In genomic region chr22:19518568-19519030, GRCh38 we compare ENCODE assay signal across 21 cellular contexts. TPM values are rescaled to one million over a fixed set of nuclear protein-coding genes. Genes with fewer than 3 reads are reported as not detected.
"Had no signal": no experiment of that assay in that cellular context is flagged by ENCODE, and none has a peak within 500 bp of the region (broad histone marks: within the 10 kb centered on the region; RNA-seq: fewer than 3 reads in every experiment).

No MANE protein-coding gene starts in this region.

- H3K9me3 ChIP-seq: body of pancreas, lower lobe of right lung, mucosa of descending colon, neutrophil, right lobe of liver had no signal

- H3K27ac Mint-ChIP-seq: activated CD4-positive, alpha-beta memory T cell treated with anti-CD3 and anti-CD28 coated beads, Interleukin-2, amount 10 ng/mL, durations not matched to agents 7 days and 5 days; naive B cell; stimulated activated effector memory CD8-positive, alpha-beta T cell treated with anti-CD3 and anti-CD28 coated beads, Interleukin-12 subunit alpha, Interleukin-12 subunit beta, amount 100 ng/mL, for 72 hours had no signal

- H3K27me3 ChIP-seq: body of pancreas had no signal

- H3K79me2 ChIP-seq: parathyroid adenoma had no signal

- H3K4me3 Mint-ChIP-seq: activated CD4-positive, alpha-beta memory T cell treated with anti-CD3 and anti-CD28 coated beads, Interleukin-2, amount 10 ng/mL, durations not matched to agents 7 days and 5 days; naive B cell; stimulated activated effector memory CD8-positive, alpha-beta T cell treated with anti-CD3 and anti-CD28 coated beads, Interleukin-12 subunit alpha, Interleukin-12 subunit beta, amount 100 ng/mL, for 72 hours; stimulated activated naive CD8-positive, alpha-beta T cell treated with anti-CD3 and anti-CD28 coated beads, Interleukin-15, amount 100 ng/mL, for 72 hours had no signal

- H3K9me3 Mint-ChIP-seq: activated CD4-positive, alpha-beta memory T cell treated with anti-CD3 and anti-CD28 coated beads, Interleukin-2, amount 10 ng/mL, durations not matched to agents 7 days and 5 days; stimulated activated effector memory CD8-positive, alpha-beta T cell treated with anti-CD3 and anti-CD28 coated beads, Interleukin-12 subunit alpha, Interleukin-12 subunit beta, amount 100 ng/mL, for 72 hours; stimulated activated naive CD8-positive, alpha-beta T cell treated with anti-CD3 and anti-CD28 coated beads, Interleukin-15, amount 100 ng/mL, for 72 hours had no signal

- DNase-seq: activated CD4-positive, alpha-beta memory T cell treated with anti-CD3 and anti-CD28 coated beads, Interleukin-2, amount 10 ng/mL, durations not matched to agents 7 days and 5 days; activated CD4-positive, alpha-beta T cell treated with anti-CD3 and anti-CD28 coated beads for 48 hours; activated naive CD4-positive, alpha-beta T cell treated with anti-CD3 and anti-CD28 coated beads, Interleukin-2, amount 50 U/mL, for 16 hours; body of pancreas; central memory CD4-positive, alpha-beta T cell; heart left ventricle; left cardiac atrium; lower lobe of right lung; mesendoderm; mucosa of descending colon; naive B cell; SK-N-SH; small intestine; stimulated activated CD4-positive, alpha-beta T cell treated with anti-CD3 and anti-CD28 coated beads, Interleukin-2, amount 100 ng/mL, for 24 hours; stimulated activated naive CD8-positive, alpha-beta T cell treated with anti-CD3 and anti-CD28 coated beads, Interleukin-15, amount 100 ng/mL, for 72 hours had no signal

- H3K4me2 ChIP-seq: SK-N-SH had no signal

- H3K4me3 ChIP-seq: body of pancreas, heart left ventricle, lower lobe of right lung, mucosa of descending colon, right lobe of liver, tibial artery had no signal

- H3K4me1 ChIP-seq: parathyroid adenoma had no signal

- H3K9ac ChIP-seq: parathyroid adenoma, SK-N-SH had no signal

- H3K36me3 ChIP-seq: lower lobe of right lung, right lobe of liver, tibial artery had no signal

- H3K27ac ChIP-seq: body of pancreas, epithelial cell of prostate, heart left ventricle, lower lobe of right lung, neutrophil, parathyroid adenoma, right lobe of liver, tibial artery had no signal

- ATAC-seq: body of pancreas; left cardiac atrium; lower lobe of right lung; mucosa of descending colon; right lobe of liver; stimulated activated effector memory CD8-positive, alpha-beta T cell treated with anti-CD3 and anti-CD28 coated beads, Interleukin-12 subunit alpha, Interleukin-12 subunit beta, amount 100 ng/mL, for 72 hours; stimulated activated naive CD8-positive, alpha-beta T cell treated with anti-CD3 and anti-CD28 coated beads, Interleukin-15, amount 100 ng/mL, for 72 hours had no signal

- H2AFZ ChIP-seq: parathyroid adenoma had no signal

RNA-seq across cellular contexts. Expression of gene CDC45, which starts 38.9 kb away (rescaled TPM):
- total RNA-seq: body of pancreas had no signal
